1 cellular context compared by ENCODE assay signal in genomic region chr16:66483689-66484452, GRCh38.
TF ChIP-seq lines count a peak whose summit lies in the region.

No MANE protein-coding gene starts in this region.

TF ChIP-seq in HepG2, 621 proteins besides CTCF, POLR2A, EP300 and RAD21 (continued from another document and continues in another):
- TF ChIP-seq, protein P1, sequence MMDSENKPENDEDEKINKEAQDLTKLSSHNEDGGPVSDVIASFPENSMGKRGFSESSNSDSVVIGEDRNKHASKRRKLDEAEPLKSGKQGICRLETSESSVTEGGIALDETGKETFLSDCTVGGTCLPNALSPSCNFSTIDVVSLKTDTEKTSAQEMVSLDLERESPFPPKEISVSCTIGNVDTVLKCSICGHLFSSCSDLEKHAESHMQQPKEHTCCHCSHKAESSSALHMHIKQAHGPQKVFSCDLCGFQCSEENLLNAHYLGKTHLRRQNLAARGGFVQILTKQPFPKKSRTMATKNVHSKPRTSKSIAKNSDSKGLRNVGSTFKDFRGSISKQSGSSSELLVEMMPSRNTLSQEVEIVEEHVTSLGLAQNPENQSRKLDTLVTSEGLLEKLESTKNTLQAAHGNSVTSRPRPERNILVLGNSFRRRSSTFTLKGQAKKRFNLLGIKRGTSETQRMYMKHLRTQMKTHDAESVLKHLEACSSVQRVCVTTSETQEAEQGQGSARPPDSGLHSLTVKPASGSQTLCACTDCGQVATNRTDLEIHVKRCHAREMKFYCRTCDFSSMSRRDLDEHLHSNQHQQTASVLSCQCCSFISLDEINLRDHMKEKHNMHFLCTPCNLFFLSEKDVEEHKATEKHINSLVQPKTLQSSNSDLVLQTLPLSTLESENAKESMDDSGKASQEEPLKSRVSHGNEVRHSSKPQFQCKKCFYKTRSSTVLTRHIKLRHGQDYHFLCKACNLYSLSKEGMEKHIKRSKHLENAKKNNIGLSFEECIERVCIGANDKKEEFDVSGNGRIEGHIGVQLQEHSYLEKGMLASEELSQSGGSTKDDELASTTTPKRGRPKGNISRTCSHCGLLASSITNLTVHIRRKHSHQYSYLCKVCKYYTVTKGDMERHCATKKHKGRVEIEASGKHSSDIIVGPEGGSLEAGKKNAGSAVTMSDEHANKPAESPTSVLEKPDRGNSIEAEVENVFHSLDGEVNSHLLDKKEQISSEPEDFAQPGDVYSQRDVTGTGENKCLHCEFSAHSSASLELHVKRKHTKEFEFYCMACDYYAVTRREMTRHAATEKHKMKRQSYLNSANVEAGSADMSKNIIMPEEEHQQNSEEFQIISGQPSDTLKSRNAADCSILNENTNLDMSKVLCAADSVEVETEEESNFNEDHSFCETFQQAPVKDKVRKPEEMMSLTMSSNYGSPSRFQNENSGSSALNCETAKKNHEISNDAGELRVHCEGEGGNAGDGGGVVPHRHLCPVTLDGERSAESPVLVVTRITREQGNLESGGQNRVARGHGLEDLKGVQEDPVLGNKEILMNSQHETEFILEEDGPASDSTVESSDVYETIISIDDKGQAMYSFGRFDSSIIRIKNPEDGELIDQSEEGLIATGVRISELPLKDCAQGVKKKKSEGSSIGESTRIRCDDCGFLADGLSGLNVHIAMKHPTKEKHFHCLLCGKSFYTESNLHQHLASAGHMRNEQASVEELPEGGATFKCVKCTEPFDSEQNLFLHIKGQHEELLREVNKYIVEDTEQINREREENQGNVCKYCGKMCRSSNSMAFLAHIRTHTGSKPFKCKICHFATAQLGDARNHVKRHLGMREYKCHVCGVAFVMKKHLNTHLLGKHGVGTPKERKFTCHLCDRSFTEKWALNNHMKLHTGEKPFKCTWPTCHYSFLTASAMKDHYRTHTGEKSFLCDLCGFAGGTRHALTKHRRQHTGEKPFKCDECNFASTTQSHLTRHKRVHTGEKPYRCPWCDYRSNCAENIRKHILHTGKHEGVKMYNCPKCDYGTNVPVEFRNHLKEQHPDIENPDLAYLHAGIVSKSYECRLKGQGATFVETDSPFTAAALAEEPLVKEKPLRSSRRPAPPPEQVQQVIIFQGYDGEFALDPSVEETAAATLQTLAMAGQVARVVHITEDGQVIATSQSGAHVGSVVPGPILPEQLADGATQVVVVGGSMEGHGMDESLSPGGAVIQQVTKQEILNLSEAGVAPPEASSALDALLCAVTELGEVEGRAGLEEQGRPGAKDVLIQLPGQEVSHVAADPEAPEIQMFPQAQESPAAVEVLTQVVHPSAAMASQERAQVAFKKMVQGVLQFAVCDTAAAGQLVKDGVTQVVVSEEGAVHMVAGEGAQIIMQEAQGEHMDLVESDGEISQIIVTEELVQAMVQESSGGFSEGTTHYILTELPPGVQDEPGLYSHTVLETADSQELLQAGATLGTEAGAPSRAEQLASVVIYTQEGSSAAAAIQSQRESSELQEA (CRISPR knock-in tag; IDR thresholded peaks at IDR 0.05; ENCODE audit: not compliant biosample characterization) = no peak
- TF ChIP-seq, protein P2, sequence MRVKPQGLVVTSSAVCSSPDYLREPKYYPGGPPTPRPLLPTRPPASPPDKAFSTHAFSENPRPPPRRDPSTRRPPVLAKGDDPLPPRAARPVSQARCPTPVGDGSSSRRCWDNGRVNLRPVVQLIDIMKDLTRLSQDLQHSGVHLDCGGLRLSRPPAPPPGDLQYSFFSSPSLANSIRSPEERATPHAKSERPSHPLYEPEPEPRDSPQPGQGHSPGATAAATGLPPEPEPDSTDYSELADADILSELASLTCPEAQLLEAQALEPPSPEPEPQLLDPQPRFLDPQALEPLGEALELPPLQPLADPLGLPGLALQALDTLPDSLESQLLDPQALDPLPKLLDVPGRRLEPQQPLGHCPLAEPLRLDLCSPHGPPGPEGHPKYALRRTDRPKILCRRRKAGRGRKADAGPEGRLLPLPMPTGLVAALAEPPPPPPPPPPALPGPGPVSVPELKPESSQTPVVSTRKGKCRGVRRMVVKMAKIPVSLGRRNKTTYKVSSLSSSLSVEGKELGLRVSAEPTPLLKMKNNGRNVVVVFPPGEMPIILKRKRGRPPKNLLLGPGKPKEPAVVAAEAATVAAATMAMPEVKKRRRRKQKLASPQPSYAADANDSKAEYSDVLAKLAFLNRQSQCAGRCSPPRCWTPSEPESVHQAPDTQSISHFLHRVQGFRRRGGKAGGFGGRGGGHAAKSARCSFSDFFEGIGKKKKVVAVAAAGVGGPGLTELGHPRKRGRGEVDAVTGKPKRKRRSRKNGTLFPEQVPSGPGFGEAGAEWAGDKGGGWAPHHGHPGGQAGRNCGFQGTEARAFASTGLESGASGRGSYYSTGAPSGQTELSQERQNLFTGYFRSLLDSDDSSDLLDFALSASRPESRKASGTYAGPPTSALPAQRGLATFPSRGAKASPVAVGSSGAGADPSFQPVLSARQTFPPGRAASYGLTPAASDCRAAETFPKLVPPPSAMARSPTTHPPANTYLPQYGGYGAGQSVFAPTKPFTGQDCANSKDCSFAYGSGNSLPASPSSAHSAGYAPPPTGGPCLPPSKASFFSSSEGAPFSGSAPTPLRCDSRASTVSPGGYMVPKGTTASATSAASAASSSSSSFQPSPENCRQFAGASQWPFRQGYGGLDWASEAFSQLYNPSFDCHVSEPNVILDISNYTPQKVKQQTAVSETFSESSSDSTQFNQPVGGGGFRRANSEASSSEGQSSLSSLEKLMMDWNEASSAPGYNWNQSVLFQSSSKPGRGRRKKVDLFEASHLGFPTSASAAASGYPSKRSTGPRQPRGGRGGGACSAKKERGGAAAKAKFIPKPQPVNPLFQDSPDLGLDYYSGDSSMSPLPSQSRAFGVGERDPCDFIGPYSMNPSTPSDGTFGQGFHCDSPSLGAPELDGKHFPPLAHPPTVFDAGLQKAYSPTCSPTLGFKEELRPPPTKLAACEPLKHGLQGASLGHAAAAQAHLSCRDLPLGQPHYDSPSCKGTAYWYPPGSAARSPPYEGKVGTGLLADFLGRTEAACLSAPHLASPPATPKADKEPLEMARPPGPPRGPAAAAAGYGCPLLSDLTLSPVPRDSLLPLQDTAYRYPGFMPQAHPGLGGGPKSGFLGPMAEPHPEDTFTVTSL (CRISPR knock-in tag; IDR thresholded peaks at IDR 0.05; ENCODE audit: borderline replicate concordance) = no peak
- no peak for TF ChIP-seq HMG20B (CRISPR knock-in tag; conservative IDR thresholded peaks at IDR 0.05)
- TF ChIP-seq, protein P3, sequence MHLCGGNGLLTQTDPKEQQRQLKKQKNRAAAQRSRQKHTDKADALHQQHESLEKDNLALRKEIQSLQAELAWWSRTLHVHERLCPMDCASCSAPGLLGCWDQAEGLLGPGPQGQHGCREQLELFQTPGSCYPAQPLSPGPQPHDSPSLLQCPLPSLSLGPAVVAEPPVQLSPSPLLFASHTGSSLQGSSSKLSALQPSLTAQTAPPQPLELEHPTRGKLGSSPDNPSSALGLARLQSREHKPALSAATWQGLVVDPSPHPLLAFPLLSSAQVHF (CRISPR knock-in tag; IDR thresholded peaks at IDR 0.05) = no peak
- no peak for TF ChIP-seq HOXD1 (CRISPR knock-in tag; IDR thresholded peaks at IDR 0.05)
- no peak for TF ChIP-seq KMT2A (CRISPR knock-in tag; IDR thresholded peaks at IDR 0.05)
- TF ChIP-seq ZNF747 (CRISPR knock-in tag; IDR thresholded peaks at IDR 0.05; ENCODE audit: borderline replicate concordance) = no peak
- no peak for TF ChIP-seq ZFAT (CRISPR knock-in tag; conservative IDR thresholded peaks at IDR 0.05)
- peak; percentile 30; the same call in 1 of the 2 replicates for TF ChIP-seq ZNF782 (CRISPR knock-in tag; IDR thresholded peaks at IDR 0.05; ENCODE audit: borderline replicate concordance)
- TF ChIP-seq, protein P4, sequence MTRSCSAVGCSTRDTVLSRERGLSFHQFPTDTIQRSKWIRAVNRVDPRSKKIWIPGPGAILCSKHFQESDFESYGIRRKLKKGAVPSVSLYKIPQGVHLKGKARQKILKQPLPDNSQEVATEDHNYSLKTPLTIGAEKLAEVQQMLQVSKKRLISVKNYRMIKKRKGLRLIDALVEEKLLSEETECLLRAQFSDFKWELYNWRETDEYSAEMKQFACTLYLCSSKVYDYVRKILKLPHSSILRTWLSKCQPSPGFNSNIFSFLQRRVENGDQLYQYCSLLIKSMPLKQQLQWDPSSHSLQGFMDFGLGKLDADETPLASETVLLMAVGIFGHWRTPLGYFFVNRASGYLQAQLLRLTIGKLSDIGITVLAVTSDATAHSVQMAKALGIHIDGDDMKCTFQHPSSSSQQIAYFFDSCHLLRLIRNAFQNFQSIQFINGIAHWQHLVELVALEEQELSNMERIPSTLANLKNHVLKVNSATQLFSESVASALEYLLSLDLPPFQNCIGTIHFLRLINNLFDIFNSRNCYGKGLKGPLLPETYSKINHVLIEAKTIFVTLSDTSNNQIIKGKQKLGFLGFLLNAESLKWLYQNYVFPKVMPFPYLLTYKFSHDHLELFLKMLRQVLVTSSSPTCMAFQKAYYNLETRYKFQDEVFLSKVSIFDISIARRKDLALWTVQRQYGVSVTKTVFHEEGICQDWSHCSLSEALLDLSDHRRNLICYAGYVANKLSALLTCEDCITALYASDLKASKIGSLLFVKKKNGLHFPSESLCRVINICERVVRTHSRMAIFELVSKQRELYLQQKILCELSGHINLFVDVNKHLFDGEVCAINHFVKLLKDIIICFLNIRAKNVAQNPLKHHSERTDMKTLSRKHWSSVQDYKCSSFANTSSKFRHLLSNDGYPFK (CRISPR knock-in tag; IDR thresholded peaks at IDR 0.05; ENCODE audit: borderline replicate concordance) = no peak
- TF ChIP-seq, protein P5, sequence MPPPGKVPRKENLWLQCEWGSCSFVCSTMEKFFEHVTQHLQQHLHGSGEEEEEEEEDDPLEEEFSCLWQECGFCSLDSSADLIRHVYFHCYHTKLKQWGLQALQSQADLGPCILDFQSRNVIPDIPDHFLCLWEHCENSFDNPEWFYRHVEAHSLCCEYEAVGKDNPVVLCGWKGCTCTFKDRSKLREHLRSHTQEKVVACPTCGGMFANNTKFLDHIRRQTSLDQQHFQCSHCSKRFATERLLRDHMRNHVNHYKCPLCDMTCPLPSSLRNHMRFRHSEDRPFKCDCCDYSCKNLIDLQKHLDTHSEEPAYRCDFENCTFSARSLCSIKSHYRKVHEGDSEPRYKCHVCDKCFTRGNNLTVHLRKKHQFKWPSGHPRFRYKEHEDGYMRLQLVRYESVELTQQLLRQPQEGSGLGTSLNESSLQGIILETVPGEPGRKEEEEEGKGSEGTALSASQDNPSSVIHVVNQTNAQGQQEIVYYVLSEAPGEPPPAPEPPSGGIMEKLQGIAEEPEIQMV (CRISPR knock-in tag; IDR thresholded peaks at IDR 0.05; ENCODE audit: low read depth) = no peak
- TF ChIP-seq, protein P6, sequence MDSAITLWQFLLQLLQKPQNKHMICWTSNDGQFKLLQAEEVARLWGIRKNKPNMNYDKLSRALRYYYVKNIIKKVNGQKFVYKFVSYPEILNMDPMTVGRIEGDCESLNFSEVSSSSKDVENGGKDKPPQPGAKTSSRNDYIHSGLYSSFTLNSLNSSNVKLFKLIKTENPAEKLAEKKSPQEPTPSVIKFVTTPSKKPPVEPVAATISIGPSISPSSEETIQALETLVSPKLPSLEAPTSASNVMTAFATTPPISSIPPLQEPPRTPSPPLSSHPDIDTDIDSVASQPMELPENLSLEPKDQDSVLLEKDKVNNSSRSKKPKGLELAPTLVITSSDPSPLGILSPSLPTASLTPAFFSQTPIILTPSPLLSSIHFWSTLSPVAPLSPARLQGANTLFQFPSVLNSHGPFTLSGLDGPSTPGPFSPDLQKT (CRISPR knock-in tag; IDR thresholded peaks at IDR 0.05; ENCODE audit: borderline replicate concordance) = no peak
- TF ChIP-seq ETV5 (CRISPR knock-in tag; IDR thresholded peaks at IDR 0.05; ENCODE audit: borderline replicate concordance) = peak; percentile 17; the same call in 1 of the 2 replicates
- TF ChIP-seq ZNF816 (CRISPR knock-in tag; IDR thresholded peaks at IDR 0.05; ENCODE audit: borderline replicate concordance) = no peak
- TF ChIP-seq ZMYM2 (CRISPR knock-in tag; IDR thresholded peaks at IDR 0.05) = no peak
- TF ChIP-seq NONO (IDR thresholded peaks at IDR 0.05) = no peak
- TF ChIP-seq NONO (CRISPR knock-in tag; conservative IDR thresholded peaks at IDR 0.05) = no peak
- TF ChIP-seq ZNF160 (CRISPR knock-in tag; IDR thresholded peaks at IDR 0.05) = peak; percentile 49; the same call in 1 of the 2 replicates
- TF ChIP-seq KDM3A (CRISPR knock-in tag; IDR thresholded peaks at IDR 0.05; ENCODE audit: low read depth) = peak; percentile 71; the same call in 1 of the 2 replicates
- TF ChIP-seq ZNF781 (CRISPR knock-in tag; IDR thresholded peaks at IDR 0.05; ENCODE audit: borderline replicate concordance, not compliant biosample characterization) = peak; percentile 40
- no peak for TF ChIP-seq ZKSCAN1 (IDR thresholded peaks at IDR 0.05; ENCODE audit: low read length)
- no peak for TF ChIP-seq TAF15 (IDR thresholded peaks at IDR 0.05; ENCODE audit: low read depth, low read length, poor library complexity, severe bottlenecking)
- no peak for TF ChIP-seq ZNF30 (CRISPR knock-in tag; IDR thresholded peaks at IDR 0.05)
- TF ChIP-seq MXD4 (CRISPR knock-in tag; IDR thresholded peaks at IDR 0.05) = peak; percentile 53; the same call in 1 of the 2 replicates
- TF ChIP-seq FLYWCH1 (CRISPR knock-in tag; IDR thresholded peaks at IDR 0.05) = no peak
- TF ChIP-seq YEATS2 (CRISPR knock-in tag; IDR thresholded peaks at IDR 0.05; ENCODE audit: borderline replicate concordance) = peak; percentile 60; the same call in 1 of the 2 replicates
- TF ChIP-seq ZNF567 (CRISPR knock-in tag; IDR thresholded peaks at IDR 0.05; ENCODE audit: borderline replicate concordance) = no peak
- no peak for TF ChIP-seq ZNF598 (CRISPR knock-in tag; IDR thresholded peaks at IDR 0.05; ENCODE audit: borderline replicate concordance)
- no peak for TF ChIP-seq ZNF766 (CRISPR knock-in tag; IDR thresholded peaks at IDR 0.05; ENCODE audit: borderline replicate concordance)
- 0 out of 2 replicates have a peak, but pooled peaks have one; percentile 26 for TF ChIP-seq ZNF430 (CRISPR knock-in tag; IDR thresholded peaks at IDR 0.05)
- TF ChIP-seq, protein P7, sequence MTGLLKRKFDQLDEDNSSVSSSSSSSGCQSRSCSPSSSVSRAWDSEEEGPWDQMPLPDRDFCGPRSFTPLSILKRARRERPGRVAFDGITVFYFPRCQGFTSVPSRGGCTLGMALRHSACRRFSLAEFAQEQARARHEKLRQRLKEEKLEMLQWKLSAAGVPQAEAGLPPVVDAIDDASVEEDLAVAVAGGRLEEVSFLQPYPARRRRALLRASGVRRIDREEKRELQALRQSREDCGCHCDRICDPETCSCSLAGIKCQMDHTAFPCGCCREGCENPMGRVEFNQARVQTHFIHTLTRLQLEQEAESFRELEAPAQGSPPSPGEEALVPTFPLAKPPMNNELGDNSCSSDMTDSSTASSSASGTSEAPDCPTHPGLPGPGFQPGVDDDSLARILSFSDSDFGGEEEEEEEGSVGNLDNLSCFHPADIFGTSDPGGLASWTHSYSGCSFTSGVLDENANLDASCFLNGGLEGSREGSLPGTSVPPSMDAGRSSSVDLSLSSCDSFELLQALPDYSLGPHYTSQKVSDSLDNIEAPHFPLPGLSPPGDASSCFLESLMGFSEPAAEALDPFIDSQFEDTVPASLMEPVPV (CRISPR knock-in tag; IDR thresholded peaks at IDR 0.05) = no peak
- TF ChIP-seq AHR (CRISPR knock-in tag; IDR thresholded peaks at IDR 0.05) = 0 out of 2 replicates have a peak, but pooled peaks have one; percentile 34
- TF ChIP-seq, protein P8, sequence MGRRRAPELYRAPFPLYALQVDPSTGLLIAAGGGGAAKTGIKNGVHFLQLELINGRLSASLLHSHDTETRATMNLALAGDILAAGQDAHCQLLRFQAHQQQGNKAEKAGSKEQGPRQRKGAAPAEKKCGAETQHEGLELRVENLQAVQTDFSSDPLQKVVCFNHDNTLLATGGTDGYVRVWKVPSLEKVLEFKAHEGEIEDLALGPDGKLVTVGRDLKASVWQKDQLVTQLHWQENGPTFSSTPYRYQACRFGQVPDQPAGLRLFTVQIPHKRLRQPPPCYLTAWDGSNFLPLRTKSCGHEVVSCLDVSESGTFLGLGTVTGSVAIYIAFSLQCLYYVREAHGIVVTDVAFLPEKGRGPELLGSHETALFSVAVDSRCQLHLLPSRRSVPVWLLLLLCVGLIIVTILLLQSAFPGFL (CRISPR knock-in tag; IDR thresholded peaks at IDR 0.05) = no peak
- TF ChIP-seq DDIT3 (CRISPR knock-in tag; IDR thresholded peaks at IDR 0.05) = no peak
- TF ChIP-seq U2AF1 (optimal IDR thresholded peaks at IDR 0.05; ENCODE audit: low read depth, low read length) = no peak
